9 cellular contexts compared by ENCODE assay signal in genomic region chr18:48974304-48975220, GRCh38. TPM values are rescaled to one million over a fixed set of nuclear protein-coding genes. Genes with fewer than 3 reads are reported as not detected.
DNase-seq lines count a peak whose midpoint lies in the region; ATAC-seq lines count a peak whose summit lies in the region.
"Had no signal": no experiment of that assay in that cellular context is flagged by ENCODE, and none has a peak within 500 bp of the region (broad histone marks: within the 10 kb centered on the region; RNA-seq: fewer than 3 reads in every experiment).

No MANE protein-coding gene starts in this region.

- no peak for ATAC-seq in activated naive CD8-positive, alpha-beta T cell treated with anti-CD3 and anti-CD28 coated beads, Interleukin-2, amount 10 ng/mL, durations not matched to agents 7 days and 5 days (ENCODE audit: low read depth)
- no peak for ATAC-seq in stimulated activated naive B cell treated with anti-CD40 and anti-IgM and Interleukin-4, amounts not matched to agents 10 μg/mL and 1 μg/mL and 100 μg/mL, for 72 hours (replicated peaks)
- ATAC-seq in HG03039 (IDR thresholded peaks at IDR 0.05; ENCODE audit: unreplicated experiment), result no peak

- peaks cover 10% of the 10 kb centered on the region for H3K4me1 Mint-ChIP-seq in activated naive CD8-positive, alpha-beta T cell treated with anti-CD3 and anti-CD28 coated beads, Interleukin-2, amount 10 ng/mL, durations not matched to agents 7 days and 5 days
- H3K4me1 Mint-ChIP-seq in stimulated activated naive B cell treated with anti-CD40 and anti-IgM and Interleukin-4, amounts not matched to agents 10 μg/mL and 1 μg/mL and 100 μg/mL, for 72 hours, result peaks cover 11 to 25% of the 10 kb centered on the region in 2 donors

- peaks cover 1% of the 10 kb centered on the region for H3K36me3 Mint-ChIP-seq in activated naive CD8-positive, alpha-beta T cell treated with anti-CD3 and anti-CD28 coated beads, Interleukin-2, amount 10 ng/mL, durations not matched to agents 7 days and 5 days
- H3K36me3 Mint-ChIP-seq in stimulated activated naive B cell treated with anti-CD40 and anti-IgM and Interleukin-4, amounts not matched to agents 10 μg/mL and 1 μg/mL and 100 μg/mL, for 72 hours, result no peaks in the 10 kb centered on the region

- peaks cover 4% of the 10 kb centered on the region for H3K4me1 ChIP-seq in iPS-18a (ENCODE audit: control insufficient read depth, low read depth, low read length)

- peaks cover 59% of the 10 kb centered on the region for H3K27me3 Mint-ChIP-seq in activated naive CD8-positive, alpha-beta T cell treated with anti-CD3 and anti-CD28 coated beads, Interleukin-2, amount 10 ng/mL, durations not matched to agents 7 days and 5 days
- H3K27me3 Mint-ChIP-seq in stimulated activated naive B cell treated with anti-CD40 and anti-IgM and Interleukin-4, amounts not matched to agents 10 μg/mL and 1 μg/mL and 100 μg/mL, for 72 hours, result peaks cover 25 to 30% of the 10 kb centered on the region in 2 donors

- H3K27ac Mint-ChIP-seq in activated naive CD8-positive, alpha-beta T cell treated with anti-CD3 and anti-CD28 coated beads, Interleukin-2, amount 10 ng/mL, durations not matched to agents 7 days and 5 days, result no peak overlapping the region
- H3K27ac Mint-ChIP-seq in stimulated activated naive B cell treated with anti-CD40 and anti-IgM and Interleukin-4, amounts not matched to agents 10 μg/mL and 1 μg/mL and 100 μg/mL, for 72 hours, result no peak overlapping the region

- H3K4me3 ChIP-seq in iPS-18a (ENCODE audit: low read length), result peak overlapping the region; percentile 73

- H3K9ac ChIP-seq in iPS-18a (ENCODE audit: low read length), result peak overlapping the region; percentile 75

- no peaks in the 10 kb centered on the region for H3K9me3 Mint-ChIP-seq in activated naive CD8-positive, alpha-beta T cell treated with anti-CD3 and anti-CD28 coated beads, Interleukin-2, amount 10 ng/mL, durations not matched to agents 7 days and 5 days
- no peaks in the 10 kb centered on the region for H3K9me3 Mint-ChIP-seq in stimulated activated naive B cell treated with anti-CD40 and anti-IgM and Interleukin-4, amounts not matched to agents 10 μg/mL and 1 μg/mL and 100 μg/mL, for 72 hours

- no peaks in the 10 kb centered on the region for H3K36me3 ChIP-seq in iPS-18a (ENCODE audit: control insufficient read depth, low read depth, low read length)

- no peak overlapping the region for H3K27ac ChIP-seq in iPS-18a (ENCODE audit: low read length)

- H3K9me3 ChIP-seq in iPS-18a (ENCODE audit: control insufficient read depth, low read depth, low read length), result no peaks in the 10 kb centered on the region

- peaks cover 34% of the 10 kb centered on the region for H3K27me3 ChIP-seq in iPS-18a (ENCODE audit: control insufficient read depth, insufficient read depth, low read length)

- POLR2A ChIA-PET in activated naive CD8-positive, alpha-beta T cell treated with anti-CD3 and anti-CD28 coated beads, Interleukin-2, amount 10 ng/mL, durations not matched to agents 7 days and 5 days (lab: Charles Lee), result no interaction called here

- H3K4me3 Mint-ChIP-seq in activated naive CD8-positive, alpha-beta T cell treated with anti-CD3 and anti-CD28 coated beads, Interleukin-2, amount 10 ng/mL, durations not matched to agents 7 days and 5 days, result peak overlapping the region; percentile 72
- peak overlapping the region; percentile 59 to 75 for H3K4me3 Mint-ChIP-seq in stimulated activated naive B cell treated with anti-CD40 and anti-IgM and Interleukin-4, amounts not matched to agents 10 μg/mL and 1 μg/mL and 100 μg/mL, for 72 hours

- peak; percentile 41 for DNase-seq in DMS 273 (lab: John Stamatoyannopoulos, UW; ENCODE audit: unreplicated experiment)
- no peak for DNase-seq in DMS 273 treated with DMSO at 0.1 percent for 48 hours (lab: John Stamatoyannopoulos, UW)
- DNase-seq in activated naive CD8-positive, alpha-beta T cell treated with anti-CD3 and anti-CD28 coated beads, Interleukin-2, amount 10 ng/mL, durations not matched to agents 7 days and 5 days, result no peak
- DNase-seq in stimulated activated naive B cell treated with anti-CD40 and anti-IgM and Interleukin-4, amounts not matched to agents 10 μg/mL and 1 μg/mL and 100 μg/mL, for 72 hours, result no peak
- no peak for DNase-seq in DMS153 treated with DMSO at 0.1 percent for 48 hours (lab: John Stamatoyannopoulos, UW; ENCODE audit: unreplicated experiment)
- no peak for DNase-seq in stimulated activated naive CD4-positive, alpha-beta T cell treated with Interleukin-2 at 50 U/mL for 16 hours (lab: John Stamatoyannopoulos, UW)
- DNase-seq: 8988T had no signal

RNA-seq across cellular contexts. Expression of gene SMAD7, which starts 23.8 kb away (rescaled TPM):
- total RNA-seq in activated naive CD8-positive, alpha-beta T cell treated with anti-CD3 and anti-CD28 coated beads, Interleukin-2, amount 10 ng/mL, durations not matched to agents 7 days and 5 days, result 10 to 100 TPM; 26.8 to 30.1 TPM
